8 cellular contexts compared by ENCODE assay signal in the genomic region with DNA sequence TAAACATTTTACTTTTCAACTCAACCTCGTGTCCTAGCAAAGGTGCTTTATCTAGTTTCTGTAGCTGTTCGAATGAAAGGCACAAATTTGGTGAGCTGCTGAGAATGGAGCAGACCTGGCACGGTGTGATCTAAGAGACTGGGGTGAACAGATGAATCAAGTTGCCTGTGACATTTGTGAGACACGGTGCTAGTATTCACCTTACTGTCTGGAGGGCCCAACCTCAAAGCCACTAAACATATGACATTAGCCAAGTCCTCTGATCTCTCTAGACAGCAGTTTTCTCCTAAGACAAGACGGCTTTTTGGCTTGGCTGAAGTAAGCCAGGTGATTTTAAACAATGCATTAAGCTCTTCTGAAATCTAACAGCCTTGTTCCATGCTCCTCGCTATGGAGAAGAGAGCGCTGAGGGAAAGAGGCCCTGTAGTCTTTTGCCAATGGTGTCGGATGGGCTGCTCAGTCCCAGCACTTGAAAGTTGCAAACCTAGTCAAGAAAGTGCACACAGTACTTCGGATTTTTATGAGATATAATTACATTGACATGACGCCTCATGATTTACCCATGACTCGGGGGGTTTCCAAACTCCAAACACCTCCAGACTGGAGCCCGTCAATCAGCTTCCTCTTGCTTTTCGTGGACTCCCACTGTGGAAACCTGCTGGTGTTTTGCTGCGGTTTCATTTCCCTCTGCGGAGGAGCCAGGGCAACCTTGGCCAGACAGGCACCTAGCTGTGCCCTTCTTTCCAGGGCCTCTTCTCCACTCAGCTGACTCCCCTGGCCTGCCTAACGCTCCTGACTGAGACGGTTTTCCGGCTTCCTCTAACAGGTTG. TPM values are rescaled to one million over a fixed set of nuclear protein-coding genes. Genes with fewer than 3 reads are reported as not detected.
A peak's percentile ranks its signal among the peaks of the same experiment; 100 is the strongest.
DNase-seq lines count a peak whose midpoint lies in the region; ATAC-seq, FAIRE-seq and TF ChIP-seq lines count a peak whose summit lies in the region.

No MANE protein-coding gene starts in this region.

- intact Hi-C loops in endothelial cell of umbilical vein (cut with micrococcal nuclease), result loop anchor here (5.0 kb wide), 2 partner anchors 549 to 731 kb away; no protein-coding TSS in a partner anchor

- peak; percentile 44 for FAIRE-seq in endothelial cell of umbilical vein (lab: Jason Lieb, UNC)

- ATAC-seq in HG02571 (IDR thresholded peaks at IDR 0.05; ENCODE audit: unreplicated experiment) (peak; percentile 32), GM19452 (IDR thresholded peaks at IDR 0.05; ENCODE audit: unreplicated experiment) (no peak)

- CTCF ChIA-PET in endothelial cell of umbilical vein (lab: Charles Lee), result interaction anchor here (0.6 to 4.5 kb wide), 9 partner anchors 24 to 734 kb away, joined by 3 to 27 read pairs (median 3); no protein-coding TSS in a partner anchor

- peak overlapping the region; percentile 59 for H3K4me3 ChIP-seq in GM08714 (ENCODE audit: low read length)
- H3K4me3 ChIP-seq in endothelial cell of umbilical vein (replicated peaks in 1 of 3; ENCODE audit: insufficient read depth in 1 of 3, low read depth in 1 of 3, low read length in 3 of 3), result peak overlapping the region in 2 of 3 experiments; percentile 68 to 77
- peak overlapping the region; percentile 75 to 78 for H3K4me3 ChIP-seq in neutrophil (ENCODE audit: low read depth in 1 of 2, low read length in 1 of 2)

- dilution Hi-C loops in endothelial cell of umbilical vein (cut with MboI; ENCODE audit: extremely low pct_ligation_motif_present, low sequenced_read_pairs), result no loop called here

- peaks cover 12% of the 10 kb centered on the region for H3K79me2 ChIP-seq in endothelial cell of umbilical vein (ENCODE audit: control insufficient read depth, insufficient read depth, low read length)

- no peak for TF ChIP-seq CTCF in endothelial cell of umbilical vein (IDR thresholded peaks at IDR 0.05; ENCODE audit: extremely low read depth in 1 of 2, insufficient read depth in 1 of 2, low read depth in 1 of 2, low read length in 2 of 2)
- TF ChIP-seq CTCF in neutrophil (IDR thresholded peaks at IDR 0.05), result no peak

- H2AFZ ChIP-seq in endothelial cell of umbilical vein (ENCODE audit: low read depth, low read length), result peak overlapping the region; percentile 24

- H4K20me1 ChIP-seq in endothelial cell of umbilical vein (replicated peaks; ENCODE audit: control insufficient read depth, extremely low read depth, insufficient read depth, low read length), result no peaks in the 10 kb centered on the region

- H3K4me1 ChIP-seq in endothelial cell of umbilical vein (ENCODE audit: control insufficient read depth, extremely low read depth, insufficient read depth, low read length) (peaks cover 14% of the 10 kb centered on the region), neutrophil (ENCODE audit: control insufficient read depth in 1 of 2, insufficient read depth in 1 of 2, low read depth in 1 of 2, low read length in 1 of 2) (peaks cover 16 to 19% of the 10 kb centered on the region in 2 experiments)

- H3K9me3 ChIP-seq in endothelial cell of umbilical vein (replicated peaks; ENCODE audit: control insufficient read depth, insufficient read depth, low read length) (no peaks in the 10 kb centered on the region), neutrophil (no peaks in the 10 kb centered on the region)

- H3K4me2 ChIP-seq in endothelial cell of umbilical vein (ENCODE audit: insufficient read depth, low read length), result peak overlapping the region; percentile 37

- TF ChIP-seq POLR2A in endothelial cell of umbilical vein (IDR thresholded peaks at IDR 0.05; ENCODE audit: low read depth, low read length), result no peak

- TSS peak; percentile 5 for BruUV-seq in endothelial cell of umbilical vein (replicated peaks; lab: Mats Ljungman, UMichigan)

- POLR2A ChIA-PET in endothelial cell of umbilical vein (lab: Charles Lee), result no interaction called here

- DNase-seq in T-helper 2 cell (peak in 4 of 5 experiments; percentile 6 to 62 (median 44)), endothelial cell of umbilical vein (ENCODE audit: low read depth, low spot score) (no peak), mucosa of gallbladder (ENCODE audit: low spot score) (no peak), NCI-H69 (lab: John Stamatoyannopoulos, UW) (no peak)

- peak overlapping the region; percentile 62 for H3K27ac ChIP-seq in endothelial cell of umbilical vein (ENCODE audit: insufficient read depth, low read depth, low read length)
- peak overlapping the region; percentile 52 for H3K27ac ChIP-seq in neutrophil

- peak overlapping the region; percentile 73 for H3K9ac ChIP-seq in endothelial cell of umbilical vein (replicated peaks; ENCODE audit: extremely low read depth, insufficient read depth, low read length)

- H3K27me3 ChIP-seq in endothelial cell of umbilical vein (ENCODE audit: control insufficient read depth in 2 of 2, insufficient read depth in 2 of 2, low read length in 2 of 2), result no peaks in the 10 kb centered on the region
- H3K27me3 ChIP-seq in neutrophil, result no peaks in the 10 kb centered on the region

- no peaks in the 10 kb centered on the region for H3K9me1 ChIP-seq in endothelial cell of umbilical vein (replicated peaks; ENCODE audit: control insufficient read depth, extremely low read depth, insufficient read depth, low read length)

- H3K36me3 ChIP-seq in endothelial cell of umbilical vein (ENCODE audit: control insufficient read depth in 2 of 2, extremely low read depth in 1 of 2, insufficient read depth in 2 of 2, low read length in 2 of 2), result no peaks in the 10 kb centered on the region
- H3K36me3 ChIP-seq in neutrophil, result peaks cover 7% of the 10 kb centered on the region

TF ChIP-seq in endothelial cell of umbilical vein, 7 proteins besides CTCF, POLR2A, EP300 and RAD21:
- TF ChIP-seq FOS (IDR thresholded peaks at IDR 0.05; ENCODE audit: borderline replicate concordance, insufficient read depth, low read length) (no peak), POLR2AphosphoS5 (IDR thresholded peaks at IDR 0.05; ENCODE audit: insufficient read depth, low read depth, low read length) (no peak), GATA2 (IDR thresholded peaks at IDR 0.05; ENCODE audit: insufficient read depth, insufficient read length, low read depth, low read length) (no peak), JUN (IDR thresholded peaks at IDR 0.05; ENCODE audit: borderline replicate concordance, insufficient read depth, insufficient read length, low read depth) (no peak), MYC (IDR thresholded peaks at IDR 0.05; ENCODE audit: low read depth, low read length) (no peak), EZH2 (IDR thresholded peaks at IDR 0.05; ENCODE audit: borderline replicate concordance, low read depth, low read length, severe bottlenecking) (no peak)
- TF ChIP-seq, protein P1, sequence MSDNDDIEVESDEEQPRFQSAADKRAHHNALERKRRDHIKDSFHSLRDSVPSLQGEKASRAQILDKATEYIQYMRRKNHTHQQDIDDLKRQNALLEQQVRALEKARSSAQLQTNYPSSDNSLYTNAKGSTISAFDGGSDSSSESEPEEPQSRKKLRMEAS (IDR thresholded peaks at IDR 0.05; ENCODE audit: insufficient read depth, insufficient read length), result no peak
TF ChIP-seq in endothelial cell of umbilical vein: peak in this region for 0.

RNA-seq across cellular contexts. Expression of a gene that starts 0.8 kb away (rescaled TPM):
- total RNA-seq in endothelial cell of umbilical vein, result 16.7 and 22.4 TPM in 2 replicates
- polyA plus RNA-seq in endothelial cell of umbilical vein, result 14.9 and 24.1 TPM in 2 replicates
- 21.2 and 21.7 TPM in 2 replicates for polyA plus RNA-seq in endothelial cell of umbilical vein (2011; cell fraction: cytosol; rRNA removed)
- 20.0 and 20.3 TPM in 2 replicates for polyA plus RNA-seq in endothelial cell of umbilical vein (2011; cell fraction: nucleus; rRNA removed)
- polyA plus RNA-seq in endothelial cell of umbilical vein (2012), result 12.7 and 13.1 TPM in 2 replicates
- 34.2 and 34.9 TPM in 2 replicates for polyA minus RNA-seq in endothelial cell of umbilical vein
- 36.0 TPM for polyA minus RNA-seq in endothelial cell of umbilical vein (2011; cell fraction: cytosol; rRNA and poly(A)+ RNA removed)
- 8.1 and 9.1 TPM in 2 replicates for polyA minus RNA-seq in endothelial cell of umbilical vein (2011; cell fraction: nucleus; rRNA and poly(A)+ RNA removed)
- total RNA-seq in mucosa of gallbladder, result 31.1 TPM

RNA-seq across cellular contexts. Expression of a gene that starts 55.4 kb away (rescaled TPM):
- total RNA-seq in endothelial cell of umbilical vein (35.1 and 36.2 TPM in 2 replicates), mucosa of gallbladder (69.9 TPM)
- polyA plus RNA-seq in endothelial cell of umbilical vein, result 8.2 and 10.0 TPM in 2 replicates
- polyA plus RNA-seq in endothelial cell of umbilical vein (2011; cell fraction: cytosol; rRNA removed), result 13.0 and 13.3 TPM in 2 replicates
- polyA plus RNA-seq in endothelial cell of umbilical vein (2011; cell fraction: nucleus; rRNA removed), result 9.6 and 11.1 TPM in 2 replicates
- 17.9 and 20.7 TPM in 2 replicates for polyA plus RNA-seq in endothelial cell of umbilical vein (2012)
- 33.2 and 36.7 TPM in 2 replicates for polyA minus RNA-seq in endothelial cell of umbilical vein
- 30.1 TPM for polyA minus RNA-seq in endothelial cell of umbilical vein (2011; cell fraction: cytosol; rRNA and poly(A)+ RNA removed)
- 8.0 and 11.9 TPM in 2 replicates for polyA minus RNA-seq in endothelial cell of umbilical vein (2011; cell fraction: nucleus; rRNA and poly(A)+ RNA removed)

Comparison
In these comparisons a context has a peak if more than half of its experiments do, and no peak if none do; other contexts are left out.
1. DNase-seq: peak in T-helper 2 cell (4 of 5); none in endothelial cell of umbilical vein (single experiment), mucosa of gallbladder (single experiment) and NCI-H69 (single experiment).
2. Peak in every context shown above with its lines, with median percentiles within 50 percentile points of each other: H3K4me3 ChIP-seq.